Comparison of ENCODE assay signal across 11 cellular contexts in the genomic region with DNA sequence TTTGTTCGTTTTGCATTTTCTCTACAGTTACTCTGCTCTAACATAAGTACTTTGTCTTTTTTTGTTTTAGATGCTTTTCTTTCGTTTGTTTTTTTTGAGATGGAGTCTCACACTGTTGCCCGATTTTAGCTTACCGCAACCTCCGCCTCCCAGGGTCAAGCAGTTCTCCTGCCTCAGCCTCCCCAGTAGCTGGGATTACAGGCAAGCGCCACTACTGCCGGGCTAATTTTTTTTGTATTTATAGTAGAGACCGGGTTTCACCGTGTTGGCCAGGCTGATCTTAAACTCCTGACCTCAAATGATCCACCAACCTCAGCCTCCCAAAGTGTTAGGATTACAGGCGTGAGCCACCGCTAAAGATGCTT. TPM values are rescaled to one million over a fixed set of nuclear protein-coding genes. Genes with fewer than 3 reads are reported as not detected.
DNase-seq lines count a peak whose midpoint lies in the region; ATAC-seq and TF ChIP-seq lines count a peak whose summit lies in the region.
"Had no signal": no experiment of that assay in that cellular context is flagged by ENCODE, and none has a peak within 500 bp of the region (broad histone marks: within the 10 kb centered on the region; RNA-seq: fewer than 3 reads in every experiment).

No MANE protein-coding gene starts in this region.

- H3K27me3 Mint-ChIP-seq in neural crest cell (ENCODE audit: low read depth): peaks cover 2% of the 10 kb centered on the region

- H3K4me3 ChIP-seq in BLaER1 treated with 17β-estradiol and CSF1 and Interleukin-3, amounts not matched to agents 10 nM and 100 nM: peak overlapping the region in 7 of 10 experiments; percentile 85 to 97 (median 93); a peak in 12 of 20 replicates
- H3K4me3 ChIP-seq in OCI-LY7 (ENCODE audit: low read depth, low read length, poor library complexity, severe bottlenecking): no peak overlapping the region
- H3K4me3 ChIP-seq in effector memory CD4-positive, alpha-beta T cell (ENCODE audit: insufficient read depth, low read depth, low read length, poor library complexity, severe bottlenecking): peak overlapping the region; percentile 3
- H3K4me3 ChIP-seq in H7 (ENCODE audit: insufficient read depth, low read depth, low read length): no peak overlapping the region

- CTCF ChIA-PET in OCI-LY7 (lab: Charles Lee; ENCODE audit: unreplicated experiment): no interaction called here

- H3K36me3 Mint-ChIP-seq in neural crest cell (ENCODE audit: low read depth): peaks cover 3% of the 10 kb centered on the region

- peaks cover 0 to 44% (median 19%) of the 10 kb centered on the region in 11 experiments; a peak in 13 of 22 replicates for H3K36me3 ChIP-seq in BLaER1 treated with 17β-estradiol and CSF1 and Interleukin-3, amounts not matched to agents 10 nM and 100 nM
- H3K36me3 ChIP-seq in OCI-LY7 (ENCODE audit: insufficient read depth, low read length): no peaks in the 10 kb centered on the region
- H3K36me3 ChIP-seq in effector memory CD4-positive, alpha-beta T cell (ENCODE audit: control insufficient read depth, insufficient read depth, low read length): no peaks in the 10 kb centered on the region
- no peaks in the 10 kb centered on the region; the same call in 1 of the 2 replicates for H3K36me3 ChIP-seq in H7 (replicated peaks; ENCODE audit: control insufficient read depth, insufficient read depth, low read length)
- H3K36me3 ChIP-seq: brain microvascular endothelial cell, pancreas, transverse colon had no signal

- H3K27me3 ChIP-seq in BLaER1 treated with 17β-estradiol and CSF1 and Interleukin-3, amounts not matched to agents 10 nM and 100 nM: no peaks in the 10 kb centered on the region
- no peaks in the 10 kb centered on the region for H3K27me3 ChIP-seq in effector memory CD4-positive, alpha-beta T cell (replicated peaks; ENCODE audit: control insufficient read depth, insufficient read depth, low read length, poor library complexity, severe bottlenecking)
- no peaks in the 10 kb centered on the region for H3K27me3 ChIP-seq in H7 (ENCODE audit: control insufficient read depth, insufficient read depth, low read length)
- H3K27me3 ChIP-seq: brain microvascular endothelial cell, pancreas, transverse colon had no signal

- POLR2A ChIA-PET in OCI-LY7 (lab: Charles Lee): interaction anchor here (0.8 to 1.5 kb wide), 4 partner anchors 11 to 131 kb away, joined by 3 to 5 read pairs (median 4); no protein-coding TSS in a partner anchor

- H4K20me1 ChIP-seq in BLaER1 treated with 17β-estradiol and CSF1 and Interleukin-3, amounts not matched to agents 10 nM and 100 nM: peaks cover 33 to 62% (median 57%) of the 10 kb centered on the region in 11 experiments; a peak in 19 of 22 replicates
- peaks cover 14% of the 10 kb centered on the region for H4K20me1 ChIP-seq in OCI-LY7 (ENCODE audit: insufficient read depth, low read length)

- intact Hi-C loops in OCI-LY7 (cut with micrococcal nuclease; ENCODE audit: unreplicated experiment): no loop called here

- H3K9me3 Mint-ChIP-seq in neural crest cell: no peaks in the 10 kb centered on the region

- ATAC-seq in GM21515 (IDR thresholded peaks at IDR 0.05; ENCODE audit: unreplicated experiment) (no peak), HG03095 (IDR thresholded peaks at IDR 0.05; ENCODE audit: unreplicated experiment) (no peak)

- no peak overlapping the region for H3K27ac Mint-ChIP-seq in neural crest cell (ENCODE audit: unreplicated experiment)

- peak overlapping the region; percentile 95 to 99 (median 98); a peak in 18 of 22 replicates for H3K9ac ChIP-seq in BLaER1 treated with 17β-estradiol and CSF1 and Interleukin-3, amounts not matched to agents 10 nM and 100 nM

- H3K27ac ChIP-seq in BLaER1 treated with 17β-estradiol and CSF1 and Interleukin-3, amounts not matched to agents 10 nM and 100 nM: peak overlapping the region in 4 of 11 experiments; percentile 96 to 99 (median 98); a peak in 7 of 22 replicates
- no peak overlapping the region for H3K27ac ChIP-seq in OCI-LY7 (ENCODE audit: low read depth, low read length, poor library complexity, severe bottlenecking)
- no peak overlapping the region for H3K27ac ChIP-seq in effector memory CD4-positive, alpha-beta T cell (ENCODE audit: insufficient read depth, low read length, poor library complexity, severe bottlenecking)
- H3K27ac ChIP-seq: brain microvascular endothelial cell had no signal

- no peak for TF ChIP-seq CTCF in OCI-LY7 (conservative IDR thresholded peaks at IDR 0.05; ENCODE audit: low read length)
- no peak for TF ChIP-seq CTCF in neural crest cell (conservative IDR thresholded peaks at IDR 0.05)

- H3K79me2 ChIP-seq in OCI-LY7 (ENCODE audit: insufficient read depth, low read depth, low read length): peaks cover 34% of the 10 kb centered on the region; the same call in 1 of the 2 replicates

- DNase-seq in OCI-LY7 (ENCODE audit: low spot score) (no peak), neural crest cell (ENCODE audit: low read depth, low spot score) (no peak), NCI-H1092 (lab: John Stamatoyannopoulos, UW) (no peak), H7 (no peak)
- no peak for DNase-seq in effector memory CD4-positive, alpha-beta T cell
- DNase-seq: brain microvascular endothelial cell, pancreas, transverse colon had no signal

- peak overlapping the region; percentile 73 to 96 (median 90) for H3K4me2 ChIP-seq in BLaER1 treated with 17β-estradiol and CSF1 and Interleukin-3, amounts not matched to agents 10 nM and 100 nM
- H3K4me2 ChIP-seq in OCI-LY7 (ENCODE audit: low read length): 0 out of 2 replicates have a peak overlapping the region, but pooled peaks have one; percentile 80

- BruUV-seq in OCI-LY7 (replicated peaks; lab: Mats Ljungman, UMichigan): no TSS peak

- H3K4me1 Mint-ChIP-seq in neural crest cell: peaks cover 49% of the 10 kb centered on the region

- H3K9me3 ChIP-seq in BLaER1 treated with 17β-estradiol and CSF1 and Interleukin-3, amounts not matched to agents 10 nM and 100 nM (replicated peaks in 1 of 11): no peaks in the 10 kb centered on the region
- H3K9me3 ChIP-seq in OCI-LY7 (ENCODE audit: low read length): no peaks in the 10 kb centered on the region
- no peaks in the 10 kb centered on the region for H3K9me3 ChIP-seq in effector memory CD4-positive, alpha-beta T cell (ENCODE audit: control insufficient read depth, low read length)
- H3K9me3 ChIP-seq: pancreas, transverse colon had no signal

- peaks cover 26 to 65% (median 43%) of the 10 kb centered on the region in 10 experiments for H3K4me1 ChIP-seq in BLaER1 treated with 17β-estradiol and CSF1 and Interleukin-3, amounts not matched to agents 10 nM and 100 nM
- H3K4me1 ChIP-seq in OCI-LY7 (ENCODE audit: insufficient read depth, low read length, poor library complexity, severe bottlenecking): peaks cover 11% of the 10 kb centered on the region
- peaks cover 40% of the 10 kb centered on the region for H3K4me1 ChIP-seq in effector memory CD4-positive, alpha-beta T cell (ENCODE audit: control insufficient read depth, insufficient read depth, low read length, poor library complexity, severe bottlenecking)

- H3K4me3 Mint-ChIP-seq in neural crest cell: peak overlapping the region; percentile 98

- no peaks in the 10 kb centered on the region for H3K9me2 ChIP-seq in OCI-LY7 (ENCODE audit: insufficient read depth, low read length)

- no peak overlapping the region for H2AFZ ChIP-seq in OCI-LY7 (ENCODE audit: low read length)

RNA-seq across cellular contexts. Expression of gene DIP2B, which starts 2.7 kb away (rescaled TPM):
- 17.0 TPM in 2 replicates for total RNA-seq in OCI-LY7 (2014; rRNA removed; shearing (Covaris generic))
- total RNA-seq in OCI-LY7 (2022): 22.3 and 24.1 TPM in 2 replicates
- total RNA-seq in neural crest cell: 37.8 and 39.4 TPM in 2 replicates
- total RNA-seq in H7 (2014; rRNA removed; shearing (Covaris generic)): 13.7 and 17.6 TPM in 2 replicates

Comparison
In these comparisons a context has a peak if more than half of its experiments do, and no peak if none do; other contexts are left out.
1. H3K4me3 ChIP-seq: peak in BLaER1 treated with 17β-estradiol and CSF1 and Interleukin-3, amounts not matched to agents 10 nM and 100 nM (7 of 10) and effector memory CD4-positive, alpha-beta T cell (single experiment); none in OCI-LY7 (single experiment) and H7 (single experiment).